ENCODE assay signal across 9 cellular contexts in genomic region chr7:140403878-140404564, GRCh38. TPM values are rescaled to one million over a fixed set of nuclear protein-coding genes. Genes with fewer than 3 reads are reported as not detected.
DNase-seq lines count a peak whose midpoint lies in the region; ATAC-seq and TF ChIP-seq lines count a peak whose summit lies in the region.
"Had no signal": no experiment of that assay in that cellular context is flagged by ENCODE, and none has a peak within 500 bp of the region (broad histone marks: within the 10 kb centered on the region; RNA-seq: fewer than 3 reads in every experiment).

Gene RAB19 (plus strand): TSS chr7:140404058. CDS start chr7:140407647, 3,589 bp downstream.

- no peaks in the 10 kb centered on the region for H4K20me1 ChIP-seq in SK-N-SH (ENCODE audit: insufficient read depth)

- H3K4me1 ChIP-seq in ACC112 (ENCODE audit: control insufficient read depth, insufficient read depth, low read length, unreplicated experiment), result no peaks in the 10 kb centered on the region
- H3K4me1 ChIP-seq in thyroid gland, result peaks cover 6 to 8% of the 10 kb centered on the region in 2 donors
- H3K4me1 ChIP-seq in SK-N-SH (ENCODE audit: control insufficient read depth in 1 of 2, insufficient read depth in 2 of 2, low read depth in 1 of 2, low read length in 1 of 2), result no peaks in the 10 kb centered on the region

- peaks cover 35% of the 10 kb centered on the region for H3K4me1 Mint-ChIP-seq in activated CD4-positive, alpha-beta T cell treated with anti-CD3 and anti-CD28 coated beads for 36 hours
- peaks cover 14% of the 10 kb centered on the region in 3 donors for H3K4me1 Mint-ChIP-seq in naive B cell

- POLR2A ChIA-PET in activated CD4-positive, alpha-beta T cell treated with anti-CD3 and anti-CD28 coated beads for 36 hours (lab: Charles Lee), result interaction anchor here (0.6 to 2.7 kb wide), 2 partner anchors 28 to 43 kb away, joined by 3 to 19 read pairs; no protein-coding TSS in a partner anchor
- POLR2A ChIA-PET in SK-N-SH (lab: Yijun Ruan, JAX), result no interaction called here

- H3K27me3 ChIP-seq in ACC112 (ENCODE audit: insufficient read depth, low read length) (peaks cover 5% of the 10 kb centered on the region; the same call in 1 of the 2 replicates), dorsolateral prefrontal cortex (peaks cover 0 to 8% (median 0%) of the 10 kb centered on the region in 45 donors), thyroid gland (no peaks in the 10 kb centered on the region), SK-N-SH (ENCODE audit: insufficient read depth) (peaks cover 23% of the 10 kb centered on the region)

- H3K4me3 Mint-ChIP-seq in activated CD4-positive, alpha-beta T cell treated with anti-CD3 and anti-CD28 coated beads for 36 hours, result peak within 1 kb of the TSS; percentile 90
- H3K4me3 Mint-ChIP-seq in naive B cell, result peak within 1 kb of the TSS; percentile 86 to 96 (median 95)

- H2AFZ ChIP-seq in ACC112 (ENCODE audit: low read length, unreplicated experiment), result peak within 1 kb of the TSS; percentile 20
- no peak within 1 kb of the TSS for H2AFZ ChIP-seq in SK-N-SH (ENCODE audit: low read depth)

- H3K36me3 ChIP-seq in ACC112 (ENCODE audit: insufficient read depth, low read length) (no peaks in the 10 kb centered on the region), thyroid gland (no peaks in the 10 kb centered on the region), SK-N-SH (replicated peaks in 1 of 2; ENCODE audit: control insufficient read depth in 1 of 2, insufficient read depth in 2 of 2, low read length in 1 of 2) (no peaks in the 10 kb centered on the region)

- intact Hi-C loops in activated CD4-positive, alpha-beta T cell treated with anti-CD3 and anti-CD28 coated beads for 36 hours (cut with DNase I, micrococcal nuclease), result loop anchor here (5.0 to 10.0 kb wide), 4 partner anchors 33 to 521 kb away; partner anchors contain the start of genes BRAF (in 1 of the 2) and MKRN1 (in 1 of the 2)
- intact Hi-C loops in dorsolateral prefrontal cortex (cut with DNase I) (no loop called here), thyroid gland (cut with DNase I) (no loop called here)

- DNase-seq in HPDE6-E6E7 (ENCODE audit: extremely low spot score), result peak; percentile 45
- DNase-seq in activated CD4-positive, alpha-beta T cell treated with anti-CD3 and anti-CD28 coated beads for 36 hours, result peak; percentile 63
- DNase-seq in dorsolateral prefrontal cortex, result no peak
- DNase-seq in naive B cell, result peak; percentile 40
- peak; percentile 70 to 77 for DNase-seq in thyroid gland
- DNase-seq in SK-N-SH, result no peak
- no peak for DNase-seq in DMS 273 (lab: John Stamatoyannopoulos, UW; ENCODE audit: unreplicated experiment)

- H3K9me3 ChIP-seq in thyroid gland (no peaks in the 10 kb centered on the region), SK-N-SH (no peaks in the 10 kb centered on the region)

- TF ChIP-seq RAD21 in SK-N-SH (IDR thresholded peaks at IDR 0.05; ENCODE audit: low read length), result no peak

- no peaks in the 10 kb centered on the region for H3K9me2 ChIP-seq in SK-N-SH

- H3K79me2 ChIP-seq in ACC112 (ENCODE audit: control insufficient read depth, insufficient read depth, low read length, unreplicated experiment) (no peaks in the 10 kb centered on the region), SK-N-SH (ENCODE audit: insufficient read depth) (no peaks in the 10 kb centered on the region)

- WGBS in thyroid gland, 2 donors, result 5 to 8% methylated on average over 21 to 22 of the region's 22 CpGs
- 83% methylated on average over 22 of the region's 22 CpGs for WGBS in SK-N-SH (ENCODE audit: low lambda C conversion rate)

- no peak for TF ChIP-seq EP300 in SK-N-SH (IDR thresholded peaks at IDR 0.05; ENCODE audit: borderline replicate concordance in 1 of 2, low read depth in 1 of 2, low read length in 1 of 2)

- H3K27me3 Mint-ChIP-seq in activated CD4-positive, alpha-beta T cell treated with anti-CD3 and anti-CD28 coated beads for 36 hours, result no peaks in the 10 kb centered on the region
- peaks cover 0 to 6% (median 0%) of the 10 kb centered on the region in 3 donors for H3K27me3 Mint-ChIP-seq in naive B cell

- peak in 1 of 2 donors; percentile 43 for TF ChIP-seq POLR2A in thyroid gland (IDR thresholded peaks at IDR 0.05)

- H3K9ac ChIP-seq in SK-N-SH, result no peak within 1 kb of the TSS

- TF ChIP-seq CTCF in dorsolateral prefrontal cortex (IDR thresholded peaks at IDR 0.05 in 54 of 56, conservative IDR thresholded peaks at IDR 0.05 in 2 of 56; ENCODE audit: low read depth in 1 of 56, partially characterized antibody in 56 of 56) (no peak), thyroid gland (IDR thresholded peaks at IDR 0.05) (no peak), SK-N-SH (IDR thresholded peaks at IDR 0.05) (no peak)

- H3F3A ChIP-seq in SK-N-SH (replicated peaks; ENCODE audit: insufficient read depth), result peaks cover 4% of the 10 kb centered on the region

- H3K4me2 ChIP-seq in SK-N-SH, result no peak within 1 kb of the TSS

- H3K27ac ChIP-seq in ACC112 (ENCODE audit: low read depth, low read length), result no peak within 1 kb of the TSS
- H3K27ac ChIP-seq in dorsolateral prefrontal cortex, result no peak within 1 kb of the TSS
- H3K27ac ChIP-seq in thyroid gland, result peak within 1 kb of the TSS; percentile 76 to 90 (median 85)
- H3K27ac ChIP-seq in SK-N-SH (ENCODE audit: low read depth in 2 of 2, low read length in 1 of 2), result no peak within 1 kb of the TSS

- peak within 1 kb of the TSS; percentile 97 for H3K27ac Mint-ChIP-seq in activated CD4-positive, alpha-beta T cell treated with anti-CD3 and anti-CD28 coated beads for 36 hours
- peak within 1 kb of the TSS; percentile 70 to 96 (median 78) for H3K27ac Mint-ChIP-seq in naive B cell

- no peaks in the 10 kb centered on the region for H3K9me3 Mint-ChIP-seq in activated CD4-positive, alpha-beta T cell treated with anti-CD3 and anti-CD28 coated beads for 36 hours (ENCODE audit: low read depth)
- H3K9me3 Mint-ChIP-seq in naive B cell, result no peaks in the 10 kb centered on the region

- H3K4me3 ChIP-seq in ACC112 (ENCODE audit: low read depth, low read length) (peak within 1 kb of the TSS; percentile 41; the same call in 1 of the 2 replicates), dorsolateral prefrontal cortex (peak within 1 kb of the TSS in 30 of 59 donors; percentile 1 to 49 (median 24)), thyroid gland (replicated peaks in 1 of 3) (peak within 1 kb of the TSS in 2 of 3 donors; percentile 29 to 57), SK-N-SH (ENCODE audit: low read depth in 2 of 2, low read length in 1 of 2) (no peak within 1 kb of the TSS)

- CTCF ChIA-PET in activated CD4-positive, alpha-beta T cell treated with anti-CD3 and anti-CD28 coated beads for 36 hours (lab: Charles Lee), result no interaction called here
- CTCF ChIA-PET in SK-N-SH (lab: Yijun Ruan, JAX), result interaction anchor here (1.0 to 1.3 kb wide), 2 partner anchors 10 to 78 kb away, joined by 3 read pairs; no protein-coding TSS in a partner anchor

- H3K36me3 Mint-ChIP-seq in activated CD4-positive, alpha-beta T cell treated with anti-CD3 and anti-CD28 coated beads for 36 hours (ENCODE audit: low read depth), result peaks cover 9% of the 10 kb centered on the region
- H3K36me3 Mint-ChIP-seq in naive B cell, result no peaks in the 10 kb centered on the region

- ATAC-seq in activated CD4-positive, alpha-beta T cell treated with anti-CD3 and anti-CD28 coated beads for 36 hours, result peak; percentile 77
- ATAC-seq in naive B cell (ENCODE audit: low read depth in 2 of 2), result peak; percentile 93 to 95

TF ChIP-seq in SK-N-SH, 30 proteins besides CTCF, POLR2A, EP300 and RAD21 (continues in another document):
- TF ChIP-seq TAF1 (IDR thresholded peaks at IDR 0.05; ENCODE audit: borderline replicate concordance, low read depth, low read length) (no peak), GATA2 (CRISPR knock-in tag; IDR thresholded peaks at IDR 0.05) (no peak), FOSL2 (IDR thresholded peaks at IDR 0.05; ENCODE audit: borderline replicate concordance, low read depth) (no peak), RFX5 (IDR thresholded peaks at IDR 0.05; ENCODE audit: low read length) (no peak), FOXM1 (IDR thresholded peaks at IDR 0.05; ENCODE audit: low read depth) (no peak), YY1 (IDR thresholded peaks at IDR 0.05; ENCODE audit: low read depth) (no peak), POLR2AphosphoS5 (IDR thresholded peaks at IDR 0.05; ENCODE audit: low read depth, low read length) (no peak), NFIC (IDR thresholded peaks at IDR 0.05; ENCODE audit: borderline replicate concordance) (no peak), CHD2 (IDR thresholded peaks at IDR 0.05; ENCODE audit: low read length, partially characterized antibody) (no peak), JUND (IDR thresholded peaks at IDR 0.05) (no peak), TCF12 (IDR thresholded peaks at IDR 0.05) (no peak), EZH2phosphoT487 (IDR thresholded peaks at IDR 0.05; ENCODE audit: borderline replicate concordance, low read depth) (no peak), SIN3A (IDR thresholded peaks at IDR 0.05; ENCODE audit: borderline replicate concordance, low read depth, low read length) (no peak), PBX3 (IDR thresholded peaks at IDR 0.05) (no peak)

RNA-seq across cellular contexts. Expression of gene RAB19, which starts in this region (rescaled TPM):
- total RNA-seq in activated CD4-positive, alpha-beta T cell treated with anti-CD3 and anti-CD28 coated beads for 36 hours, result 10 to 100 TPM; 11.3 to 12.8 TPM
- under 1 TPM in 1 of 120 experiments, not detected in 119; 0.53 TPM for total RNA-seq in dorsolateral prefrontal cortex
- polyA plus RNA-seq in naive B cell (ENCODE audit: low read depth in 6 of 6), result 1 to 10 TPM in 1 of 6 donors, under 1 TPM in 2, not detected in 3; 0.61 to 1.1 (median 0.71) TPM
- 10 to 100 TPM in 3 of 4 donors, 1 to 10 TPM in 1; 9.7 to 45.5 (median 17.2) TPM for total RNA-seq in thyroid gland
- not detected in 2 replicates for polyA plus RNA-seq in SK-N-SH (2012; rRNA removed)
- polyA plus RNA-seq in SK-N-SH (2012; cell fraction: cytosol; rRNA removed), result 0.04 TPM in 1 of 2 replicates, not detected in the other
- polyA plus RNA-seq in SK-N-SH (2012; cell fraction: nucleus; rRNA removed), result 0.13 TPM in 1 of 2 replicates, not detected in the other
- total RNA-seq: Daoy had no signal

Comparison
In these comparisons a context has a peak if more than half of its experiments do, and no peak if none do; other contexts are left out.
1. RNA of gene RAB19 (total RNA-seq): 9.7 to 45.5 TPM in thyroid gland and 11.3 to 12.8 TPM in activated CD4-positive, alpha-beta T cell treated with anti-CD3 and anti-CD28 coated beads for 36 hours; 0.53 TPM in dorsolateral prefrontal cortex; every median in the first group is over 4 times any median in the second.
2. H3K27ac ChIP-seq: peak in thyroid gland (3 of 3); none in ACC112 (single experiment), dorsolateral prefrontal cortex (0 of 59) and SK-N-SH (0 of 2).
3. H3K4me3 ChIP-seq: peak in ACC112 (single experiment), dorsolateral prefrontal cortex (30 of 59) and thyroid gland (2 of 3); none in SK-N-SH (0 of 2).
4. DNase-seq: peak in HPDE6-E6E7 (single experiment), activated CD4-positive, alpha-beta T cell treated with anti-CD3 and anti-CD28 coated beads for 36 hours (single experiment), naive B cell (single experiment) and thyroid gland (2 of 2); none in dorsolateral prefrontal cortex (0 of 10), SK-N-SH (single experiment) and DMS 273 (single experiment).
5. intact Hi-C loops: an anchor here in activated CD4-positive, alpha-beta T cell treated with anti-CD3 and anti-CD28 coated beads for 36 hours (5.0 to 10.0 kb wide); none called in dorsolateral prefrontal cortex and thyroid gland.